In genomic region chr22:49177666-49178065, GRCh38 we compare ENCODE assay signal across 27 cellular contexts.
"Had no signal": no experiment of that assay in that cellular context is flagged by ENCODE, and none has a peak within 500 bp of the region (broad histone marks: within the 10 kb centered on the region; RNA-seq: fewer than 3 reads in every experiment).

No MANE protein-coding gene starts in this region.

- H3K27ac Mint-ChIP-seq: natural killer cell; nephron; neural progenitor cell; stimulated activated effector memory CD8-positive, alpha-beta T cell treated with anti-CD3 and anti-CD28 coated beads, Interleukin-12 subunit alpha, Interleukin-12 subunit beta, amount 100 ng/mL, for 72 hours; stimulated activated naive B cell treated with anti-CD40 and anti-IgM and Interleukin-4, amounts not matched to agents 10 μg/mL and 1 μg/mL and 100 μg/mL, for 72 hours; stimulated activated naive CD8-positive, alpha-beta T cell treated with anti-CD3 and anti-CD28 coated beads, Interleukin-15, Interleukin-2, amounts not matched to agents 100 ng/mL and 50 ng/mL, for 24 hours had no signal

- H3K9me3 ChIP-seq: neutrophil, pancreas, prostate gland, right lobe of liver, stomach, thoracic aorta, thyroid gland, tibial nerve, upper lobe of left lung, vagina had no signal

- H3K27me3 ChIP-seq: neural progenitor cell, pancreas, right lobe of liver, thyroid gland, tibial nerve, upper lobe of left lung, vagina had no signal

- H3K4me1 Mint-ChIP-seq: natural killer cell; nephron; stimulated activated effector memory CD8-positive, alpha-beta T cell treated with anti-CD3 and anti-CD28 coated beads, Interleukin-12 subunit alpha, Interleukin-12 subunit beta, amount 100 ng/mL, for 72 hours; stimulated activated naive B cell treated with anti-CD40 and anti-IgM and Interleukin-4, amounts not matched to agents 10 μg/mL and 1 μg/mL and 100 μg/mL, for 72 hours had no signal

- ATAC-seq: natural killer cell; pancreas; right cardiac atrium; right lobe of liver; stimulated activated effector memory CD8-positive, alpha-beta T cell treated with anti-CD3 and anti-CD28 coated beads, Interleukin-12 subunit alpha, Interleukin-12 subunit beta, amount 100 ng/mL, for 72 hours; stimulated activated naive B cell treated with anti-CD40 and anti-IgM and Interleukin-4, amounts not matched to agents 10 μg/mL and 1 μg/mL and 100 μg/mL, for 72 hours had no signal

- H3K36me3 ChIP-seq: neural progenitor cell, neutrophil, pancreas, prostate gland, right lobe of liver, sigmoid colon, stomach, thoracic aorta, thyroid gland, tibial nerve, upper lobe of left lung, vagina had no signal

- H3K4me2 ChIP-seq: neural progenitor cell had no signal

- H3K4me3 Mint-ChIP-seq: natural killer cell; nephron; neural progenitor cell; stimulated activated effector memory CD8-positive, alpha-beta T cell treated with anti-CD3 and anti-CD28 coated beads, Interleukin-12 subunit alpha, Interleukin-12 subunit beta, amount 100 ng/mL, for 72 hours; stimulated activated naive B cell treated with anti-CD40 and anti-IgM and Interleukin-4, amounts not matched to agents 10 μg/mL and 1 μg/mL and 100 μg/mL, for 72 hours; stimulated activated naive CD8-positive, alpha-beta T cell treated with anti-CD3 and anti-CD28 coated beads, Interleukin-15, Interleukin-2, amounts not matched to agents 100 ng/mL and 50 ng/mL, for 24 hours had no signal

- H3K9ac ChIP-seq: neural progenitor cell had no signal

- H3K9me3 Mint-ChIP-seq: natural killer cell; neural progenitor cell; stimulated activated effector memory CD8-positive, alpha-beta T cell treated with anti-CD3 and anti-CD28 coated beads, Interleukin-12 subunit alpha, Interleukin-12 subunit beta, amount 100 ng/mL, for 72 hours had no signal

- H2AFZ ChIP-seq: neural progenitor cell had no signal

- H3K4me1 ChIP-seq: neural progenitor cell, pancreas, prostate gland, sigmoid colon, stomach, thyroid gland, tibial nerve, upper lobe of left lung, vagina had no signal

- H3K4me3 ChIP-seq: neural progenitor cell, pancreas, prostate gland, right lobe of liver, sigmoid colon, stomach, thoracic aorta, thyroid gland, tibial nerve, upper lobe of left lung, vagina had no signal

- H3K36me3 Mint-ChIP-seq: natural killer cell; neural progenitor cell; stimulated activated effector memory CD8-positive, alpha-beta T cell treated with anti-CD3 and anti-CD28 coated beads, Interleukin-12 subunit alpha, Interleukin-12 subunit beta, amount 100 ng/mL, for 72 hours; stimulated activated naive B cell treated with anti-CD40 and anti-IgM and Interleukin-4, amounts not matched to agents 10 μg/mL and 1 μg/mL and 100 μg/mL, for 72 hours had no signal

- H3K27ac ChIP-seq: neural progenitor cell, neutrophil, pancreas, prostate gland, right lobe of liver, sigmoid colon, stomach, thoracic aorta, thyroid gland, tibial nerve, upper lobe of left lung, vagina had no signal

- DNase-seq: natural killer cell; nucleus accumbens; pancreas; retina; sigmoid colon; small intestine; stimulated activated CD4-positive, alpha-beta T cell treated with anti-CD3 and anti-CD28 coated beads, Interleukin-15, amount 100 ng/mL, for 24 hours; stimulated activated CD4-positive, alpha-beta T cell treated with anti-CD3 and anti-CD28 coated beads, Interleukin-2, amount 100 ng/mL, for 24 hours; stimulated activated CD4-positive, alpha-beta T cell treated with anti-CD3 and anti-CD28 coated beads, Interleukin-2, amount 100 ng/mL, for 48 hours; stimulated activated CD4-positive, alpha-beta T cell treated with anti-CD3 and anti-CD28 coated beads, Interleukin-4, amount 100 ng/mL, for 24 hours; stimulated activated naive B cell treated with anti-CD40 and anti-IgM and Interleukin-4, amounts not matched to agents 10 μg/mL and 1 μg/mL and 100 μg/mL, for 72 hours; stimulated activated naive CD4-positive, alpha-beta T cell treated with Interleukin-2 at 50 U/mL for 16 hours; stomach; thyroid gland; trophoblast cell had no signal
